Comparison of ENCODE assay signal across 9 cellular contexts in the genomic region with DNA sequence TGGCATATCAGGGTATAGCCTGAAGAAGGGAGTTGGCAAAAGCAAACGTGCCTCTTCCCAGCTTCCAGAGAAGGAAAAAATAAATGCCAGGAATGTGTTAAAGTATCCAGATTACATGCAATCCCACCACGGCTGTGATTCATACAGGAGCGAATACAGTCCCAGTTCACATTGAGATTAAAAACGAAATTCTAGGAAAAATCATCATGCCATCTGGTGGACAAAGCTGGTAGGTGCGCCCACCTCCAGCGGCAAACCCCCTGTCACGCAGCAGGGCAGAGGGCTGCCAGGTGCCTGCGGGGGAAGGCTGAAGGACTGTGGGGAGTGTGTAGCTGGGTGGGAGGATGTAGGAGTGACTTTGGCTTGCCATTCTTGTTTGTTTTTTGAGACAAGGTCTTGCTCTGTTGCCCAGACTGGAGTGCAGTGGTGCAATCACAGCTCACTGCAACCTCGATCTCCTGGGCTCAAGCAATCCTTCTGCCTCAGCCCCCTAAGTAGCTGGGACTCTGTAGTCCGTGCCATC. TPM values are rescaled to one million over a fixed set of nuclear protein-coding genes. Genes with fewer than 3 reads are reported as not detected.
DNase-seq lines count a peak whose midpoint lies in the region; ATAC-seq and TF ChIP-seq lines count a peak whose summit lies in the region.
"Had no signal": no experiment of that assay in that cellular context is flagged by ENCODE, and none has a peak within 500 bp of the region (broad histone marks: within the 10 kb centered on the region; RNA-seq: fewer than 3 reads in every experiment).

No MANE protein-coding gene starts in this region.

- H3K27me3 ChIP-seq in BLaER1 = no peaks in the 10 kb centered on the region
- H3K27me3 ChIP-seq in H7 (ENCODE audit: control insufficient read depth, insufficient read depth, low read length) = peaks cover 2% of the 10 kb centered on the region
- peaks cover 0 to 42% (median 0%) of the 10 kb centered on the region in 3 donors for H3K27me3 ChIP-seq in stomach

- H3K9me3 ChIP-seq in BLaER1 = no peaks in the 10 kb centered on the region
- no peaks in the 10 kb centered on the region for H3K9me3 ChIP-seq in stomach

- H3K4me3 ChIP-seq in BLaER1 (no peak overlapping the region), H7 (ENCODE audit: insufficient read depth, low read depth, low read length) (no peak overlapping the region), stomach (no peak overlapping the region)

- no peak for TF ChIP-seq EP300 in stomach (IDR thresholded peaks at IDR 0.05)

- intact Hi-C loops in stomach (cut with DNase I; ENCODE audit: low total_unique reads) = no loop called here

- 5 to 9% (median 6%) methylated on average over 10 of the region's 10 CpGs for WGBS in stomach, 5 donors

- TF ChIP-seq CTCF in stomach (IDR thresholded peaks at IDR 0.05) = peak in 5 of 7 experiments; percentile 86 to 94 (median 93)

- DNase-seq in H7 (peak; percentile 94), NCI-H69 (lab: John Stamatoyannopoulos, UW) (peak; percentile 78), erythroblast (lab: John Stamatoyannopoulos, UW) (peak; percentile 45 to 72), stomach (peak; percentile 63)
- peak; percentile 27 to 35 for DNase-seq in activated CD8-positive, alpha-beta memory T cell treated with anti-CD3 and anti-CD28 coated beads for 4 hours (ENCODE audit: low read depth in 2 of 2)
- DNase-seq in natural killer cell treated with Interleukin-12 subunit alpha and Interleukin-12 subunit beta and Interleukin-15 and Interleukin-18, amount 100 ng/mL, for 72 hours (ENCODE audit: low spot score) = no peak

- H3K27ac Mint-ChIP-seq in natural killer cell treated with Interleukin-12 subunit alpha and Interleukin-12 subunit beta and Interleukin-15 and Interleukin-18, amount 100 ng/mL, for 72 hours = no peak overlapping the region
- H3K27ac Mint-ChIP-seq: stimulated activated naive CD8-positive, alpha-beta T cell treated with anti-CD3 and anti-CD28 coated beads, Interleukin-15, Interleukin-2, amounts not matched to agents 100 ng/mL and 50 ng/mL, for 24 hours had no signal

- no peak overlapping the region for H3K4me3 Mint-ChIP-seq in natural killer cell treated with Interleukin-12 subunit alpha and Interleukin-12 subunit beta and Interleukin-15 and Interleukin-18, amount 100 ng/mL, for 72 hours
- H3K4me3 Mint-ChIP-seq: stimulated activated naive CD8-positive, alpha-beta T cell treated with anti-CD3 and anti-CD28 coated beads, Interleukin-15, Interleukin-2, amounts not matched to agents 100 ng/mL and 50 ng/mL, for 24 hours had no signal

- peaks cover under 1 to 5% of the 10 kb centered on the region in 2 donors for H3K4me1 Mint-ChIP-seq in natural killer cell treated with Interleukin-12 subunit alpha and Interleukin-12 subunit beta and Interleukin-15 and Interleukin-18, amount 100 ng/mL, for 72 hours (ENCODE audit: low read depth in 2 of 2)

- TF ChIP-seq POLR2A in erythroblast (IDR thresholded peaks at IDR 0.05; ENCODE audit: low read length) (no peak), stomach (IDR thresholded peaks at IDR 0.05) (no peak)

- ATAC-seq in natural killer cell treated with Interleukin-12 subunit alpha and Interleukin-12 subunit beta and Interleukin-15 and Interleukin-18, amount 100 ng/mL, for 72 hours = peak; percentile 69 to 70
- no peak for ATAC-seq in HG03378 (IDR thresholded peaks at IDR 0.05; ENCODE audit: unreplicated experiment)

- H3K27ac ChIP-seq in BLaER1 (no peak overlapping the region; the same call in 1 of the 2 replicates), stomach (no peak overlapping the region)

- peak overlapping the region; percentile 80 for H3K4me2 ChIP-seq in BLaER1

- peaks cover 35% of the 10 kb centered on the region for H3K4me1 ChIP-seq in BLaER1
- H3K4me1 ChIP-seq in stomach = peaks cover 0 to 15% (median 8%) of the 10 kb centered on the region in 4 donors

- no peaks in the 10 kb centered on the region for H3K36me3 Mint-ChIP-seq in natural killer cell treated with Interleukin-12 subunit alpha and Interleukin-12 subunit beta and Interleukin-15 and Interleukin-18, amount 100 ng/mL, for 72 hours

- no peaks in the 10 kb centered on the region for H3K9me3 Mint-ChIP-seq in natural killer cell treated with Interleukin-12 subunit alpha and Interleukin-12 subunit beta and Interleukin-15 and Interleukin-18, amount 100 ng/mL, for 72 hours
- H3K9me3 Mint-ChIP-seq: stimulated activated naive CD8-positive, alpha-beta T cell treated with anti-CD3 and anti-CD28 coated beads, Interleukin-15, Interleukin-2, amounts not matched to agents 100 ng/mL and 50 ng/mL, for 24 hours had no signal

- H3K36me3 ChIP-seq in BLaER1 = no peaks in the 10 kb centered on the region
- H3K36me3 ChIP-seq in H7 (replicated peaks; ENCODE audit: control insufficient read depth, insufficient read depth, low read length) = no peaks in the 10 kb centered on the region
- no peaks in the 10 kb centered on the region for H3K36me3 ChIP-seq in stomach

- H3K9ac ChIP-seq in BLaER1 = no peak overlapping the region; the same call in 1 of the 2 replicates

- H4K20me1 ChIP-seq in BLaER1 = peaks cover 14% of the 10 kb centered on the region

- H3K27me3 Mint-ChIP-seq in natural killer cell treated with Interleukin-12 subunit alpha and Interleukin-12 subunit beta and Interleukin-15 and Interleukin-18, amount 100 ng/mL, for 72 hours = peaks cover 19 to 25% of the 10 kb centered on the region in 2 donors

RNA-seq across cellular contexts. Expression of a gene that starts 6.4 kb away (rescaled TPM):
- total RNA-seq in H7 (2014; rRNA removed; shearing (Covaris generic)) = 35.9 and 47.1 TPM in 2 replicates
- 10 to 100 TPM; 51.3 to 76.6 TPM for total RNA-seq in natural killer cell treated with Interleukin-12 subunit alpha and Interleukin-12 subunit beta and Interleukin-15 and Interleukin-18, amount 100 ng/mL, for 72 hours
- 10 to 100 TPM in 4 of 5 donors, 1 to 10 TPM in 1; 5.3 to 52.1 (median 27.9) TPM for total RNA-seq in stomach
- polyA plus RNA-seq in stomach = 10 to 100 TPM; 12.8 to 17.4 (median 15.9) TPM

RNA-seq across cellular contexts. Expression of a gene that starts 16.1 kb away (rescaled TPM):
- 0.38 and 0.44 TPM in 2 replicates for total RNA-seq in H7 (2014; rRNA removed; shearing (Covaris generic))
- under 1 TPM; 0.38 to 0.98 TPM for total RNA-seq in natural killer cell treated with Interleukin-12 subunit alpha and Interleukin-12 subunit beta and Interleukin-15 and Interleukin-18, amount 100 ng/mL, for 72 hours
- 1 to 10 TPM in 2 of 5 donors, under 1 TPM in 1, not detected in 2; 0.37 to 5.8 (median 1.4) TPM for total RNA-seq in stomach
- not detected for polyA plus RNA-seq in stomach

RNA-seq across cellular contexts. Expression of a gene that starts 16.8 kb away (rescaled TPM):
- 6.4 and 18.8 TPM in 2 replicates for total RNA-seq in H7 (2014; rRNA removed; shearing (Covaris generic))
- total RNA-seq in natural killer cell treated with Interleukin-12 subunit alpha and Interleukin-12 subunit beta and Interleukin-15 and Interleukin-18, amount 100 ng/mL, for 72 hours = 10 to 100 TPM; 40.8 to 51.1 TPM
- total RNA-seq in stomach = 100 to 1,000 TPM in 2 of 5 donors, 10 to 100 TPM in 3; 53.1 to 248 (median 72.8) TPM
- 10 to 100 TPM; 27.2 to 76.9 (median 56.5) TPM for polyA plus RNA-seq in stomach

RNA-seq across cellular contexts. Expression of a gene that starts 30.0 kb away (rescaled TPM):
- 18.7 and 22.0 TPM in 2 replicates for total RNA-seq in H7 (2014; rRNA removed; shearing (Covaris generic))
- 1 to 10 TPM; 3.0 to 3.6 TPM for total RNA-seq in natural killer cell treated with Interleukin-12 subunit alpha and Interleukin-12 subunit beta and Interleukin-15 and Interleukin-18, amount 100 ng/mL, for 72 hours
- 10 to 100 TPM in 4 of 5 donors, 1 to 10 TPM in 1; 4.0 to 39.1 (median 25.9) TPM for total RNA-seq in stomach
- polyA plus RNA-seq in stomach = 10 to 100 TPM; 14.4 to 23.3 (median 16.6) TPM
